22 cellular contexts compared by ENCODE assay signal in the genomic region with DNA sequence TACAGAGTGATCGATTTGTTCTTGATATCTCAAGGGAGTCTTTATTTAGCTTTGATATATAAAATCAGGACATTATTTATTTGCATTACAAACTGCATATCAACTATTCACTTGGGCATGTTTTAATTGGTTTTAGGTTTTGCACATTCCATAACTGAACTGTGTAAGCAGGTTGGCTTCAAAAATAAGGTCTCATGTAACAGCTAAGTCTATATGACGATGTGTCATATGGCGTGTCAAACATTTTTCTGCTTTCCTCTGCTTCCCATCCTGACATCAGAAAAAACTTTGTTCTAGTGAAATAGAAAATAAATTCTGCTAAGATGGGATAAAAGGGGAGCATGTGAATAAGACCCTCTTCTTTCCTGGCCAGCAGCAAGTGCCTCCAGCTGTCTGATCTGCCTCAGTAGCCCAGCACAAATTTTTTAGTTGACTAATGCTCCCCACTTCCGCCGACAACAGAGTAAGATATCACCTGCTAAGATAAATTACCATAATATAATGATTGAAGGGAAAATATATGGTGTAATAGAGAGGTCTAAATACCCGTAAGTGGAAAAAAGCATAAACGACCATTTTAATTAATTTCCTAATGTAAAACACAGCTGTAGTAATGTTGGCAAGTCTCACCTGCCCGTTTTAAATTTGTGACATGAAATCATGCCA.
DNase-seq lines count a peak whose midpoint lies in the region; ATAC-seq and TF ChIP-seq lines count a peak whose summit lies in the region.
"Had no signal": no experiment of that assay in that cellular context is flagged by ENCODE, and none has a peak within 500 bp of the region (broad histone marks: within the 10 kb centered on the region; RNA-seq: fewer than 3 reads in every experiment).

No MANE protein-coding gene starts in this region.

- H4K20me1 ChIP-seq in Karpas-422 (ENCODE audit: insufficient read depth, low read depth, low read length) (no peaks in the 10 kb centered on the region), osteoblast (ENCODE audit: insufficient read depth, low read length) (no peaks in the 10 kb centered on the region)

- ATAC-seq in foreskin keratinocyte, result no peak
- ATAC-seq: activated T-cell treated with anti-CD3 and anti-CD28 coated beads, Interleukin-2, amount 50 U/mL, for 4 hours; stimulated activated naive CD8-positive, alpha-beta T cell treated with anti-CD3 and anti-CD28 coated beads, Interleukin-15, Interleukin-2, amounts not matched to agents 100 U/mL and 50 U/mL, for 24 hours had no signal

- peak; percentile 31 for DNase-seq in Daoy (ENCODE audit: low read depth)
- no peak for DNase-seq in Karpas-422
- no peak for DNase-seq in adipocyte (ENCODE audit: low read depth)
- no peak for DNase-seq in osteoblast (ENCODE audit: insufficient read length, low spot score, missing footprints)
- DNase-seq in foreskin keratinocyte, result no peak
- no peak for DNase-seq in SKM-1 (lab: John Stamatoyannopoulos, UW; ENCODE audit: unreplicated experiment)
- DNase-seq in KBM-7, result no peak
- DNase-seq in occipital lobe (lab: John Stamatoyannopoulos, UW), result no peak
- DNase-seq: activated CD4-positive, CD25-positive, alpha-beta regulatory T cell; activated naive CD4-positive, alpha-beta T cell treated with Interleukin-2 at 50 U/mL for 16 hours; activated T-cell treated with anti-CD3 and anti-CD28 coated beads, Interleukin-2, amount 50 U/mL, for 4 hours; CD4-positive, alpha-beta T cell; central memory CD4-positive, alpha-beta T cell; esophagus squamous epithelium; left cardiac atrium; natural killer cell; posterior cingulate gyrus; stimulated activated naive CD8-positive, alpha-beta T cell treated with anti-CD3 and anti-CD28 coated beads, Interleukin-15, Interleukin-2, amounts not matched to agents 100 U/mL and 50 U/mL, for 24 hours; T-helper 9 cell had no signal

- no peaks in the 10 kb centered on the region for H3K79me2 ChIP-seq in Karpas-422 (ENCODE audit: low read length)
- H3K79me2 ChIP-seq in osteoblast (ENCODE audit: insufficient read depth, low read length), result peaks cover 2% of the 10 kb centered on the region

- no peaks in the 10 kb centered on the region for H3K9me3 ChIP-seq in Karpas-422 (ENCODE audit: low read length)
- H3K9me3 ChIP-seq in adipocyte (ENCODE audit: control insufficient read depth, low read length), result no peaks in the 10 kb centered on the region
- no peaks in the 10 kb centered on the region for H3K9me3 ChIP-seq in osteoblast (ENCODE audit: low read depth, low read length)
- H3K9me3 ChIP-seq: esophagus squamous epithelium, tibial nerve had no signal

- no peak for TF ChIP-seq CTCF in osteoblast (IDR thresholded peaks at IDR 0.05; ENCODE audit: extremely low read depth, low read depth, low read length)
- no peak for TF ChIP-seq CTCF in foreskin keratinocyte (conservative IDR thresholded peaks at IDR 0.05)

- no peaks in the 10 kb centered on the region for H3K9me2 ChIP-seq in Karpas-422 (replicated peaks; ENCODE audit: insufficient read depth, low read length)

- H3K4me3 ChIP-seq in Karpas-422 (ENCODE audit: low read length) (0 out of 2 replicates have a peak overlapping the region, but pooled peaks have one; percentile 41), adipocyte (ENCODE audit: low read length) (no peak overlapping the region), osteoblast (ENCODE audit: insufficient read depth, low read length) (no peak overlapping the region)
- H3K4me3 ChIP-seq: esophagus squamous epithelium, SK-N-MC, skin epidermis, tibial nerve had no signal

- H3K27me3 ChIP-seq in Karpas-422 (ENCODE audit: low read length) (no peaks in the 10 kb centered on the region), adipocyte (replicated peaks; ENCODE audit: control insufficient read depth, insufficient read depth, low read length) (no peaks in the 10 kb centered on the region), osteoblast (ENCODE audit: insufficient read depth, low read length) (no peaks in the 10 kb centered on the region), foreskin keratinocyte (no peaks in the 10 kb centered on the region)
- H3K27me3 ChIP-seq: esophagus squamous epithelium, tibial nerve had no signal

- H3K4me2 ChIP-seq in Karpas-422 (ENCODE audit: low read depth, low read length, poor library complexity, severe bottlenecking) (peak overlapping the region; percentile 60), osteoblast (ENCODE audit: insufficient read depth, low read length) (peak overlapping the region; percentile 60)

- H2AFZ ChIP-seq in Karpas-422 (ENCODE audit: low read length) (no peak overlapping the region), osteoblast (ENCODE audit: low read length) (no peak overlapping the region)

- H3K4me1 ChIP-seq in Karpas-422 (ENCODE audit: low read length) (peaks cover 75% of the 10 kb centered on the region), adipocyte (ENCODE audit: control insufficient read depth, insufficient read depth, low read length) (peaks cover 20% of the 10 kb centered on the region), osteoblast (ENCODE audit: insufficient read depth, low read length) (peaks cover 40% of the 10 kb centered on the region), foreskin keratinocyte (peaks cover 17% of the 10 kb centered on the region)

- in situ Hi-C loops in KBM-7 (cut with MboI; ENCODE audit: low pct_unique_long_range_greater_than_20kb, low sequenced_read_pairs), result no loop called here

- H3K36me3 ChIP-seq in Karpas-422 (ENCODE audit: insufficient read depth, low read length), result no peaks in the 10 kb centered on the region
- H3K36me3 ChIP-seq in adipocyte (ENCODE audit: control insufficient read depth, insufficient read depth, low read length, severe bottlenecking), result no peaks in the 10 kb centered on the region
- no peaks in the 10 kb centered on the region for H3K36me3 ChIP-seq in osteoblast (ENCODE audit: insufficient read depth, low read length)
- H3K36me3 ChIP-seq: esophagus squamous epithelium had no signal

- no peak overlapping the region for H3K9ac ChIP-seq in Karpas-422 (ENCODE audit: low read length)
- H3K9ac ChIP-seq in adipocyte (ENCODE audit: low read length), result peak overlapping the region; percentile 34

- H3K27ac ChIP-seq in Karpas-422 (ENCODE audit: low read length) (no peak overlapping the region), osteoblast (ENCODE audit: low read depth, low read length) (peak overlapping the region; percentile 11), foreskin keratinocyte (no peak overlapping the region)
- H3K27ac ChIP-seq: esophagus squamous epithelium, SK-N-MC, skin epidermis, tibial nerve had no signal
